Comparison of ENCODE assay signal across 16 cellular contexts in genomic region chr14:100155881-100156645, GRCh38. TPM values are rescaled to one million over a fixed set of nuclear protein-coding genes. Genes with fewer than 3 reads are reported as not detected.
DNase-seq lines count a peak whose midpoint lies in the region; TF ChIP-seq lines count a peak whose summit lies in the region.
"Had no signal": no experiment of that assay in that cellular context is flagged by ENCODE, and none has a peak within 500 bp of the region (broad histone marks: within the 10 kb centered on the region; RNA-seq: fewer than 3 reads in every experiment).

No MANE protein-coding gene starts in this region.

- H3K4me1 Mint-ChIP-seq in IgD-negative memory B cell (peaks cover 13 to 24% (median 17%) of the 10 kb centered on the region in 3 donors), neural progenitor cell (peaks cover 9% of the 10 kb centered on the region)

- DNase-seq in DMS 273 (lab: John Stamatoyannopoulos, UW; ENCODE audit: unreplicated experiment) (peak; percentile 37), DMS 273 treated with DMSO at 0.1 percent for 48 hours (lab: John Stamatoyannopoulos, UW) (no peak), neural progenitor cell (ENCODE audit: low spot score) (no peak), GM19240 (ENCODE audit: insufficient read length, low spot score) (no peak), NCI-H146 treated with DMSO at 0.1 percent for 48 hours (lab: John Stamatoyannopoulos, UW; ENCODE audit: unreplicated experiment) (no peak), NCI-H774 (lab: John Stamatoyannopoulos, UW) (no peak)
- DNase-seq: 8988T; activated naive CD4-positive, alpha-beta T cell; H7; heart left ventricle; NCI-H1048; NCI-H524 treated with DMSO at 0.1 percent for 48 hours had no signal

- peaks cover 6% of the 10 kb centered on the region in 2 donors for H3K9me3 ChIP-seq in duodenal mucosa (ENCODE audit: control insufficient read depth in 1 of 2, low read length in 2 of 2)
- no peaks in the 10 kb centered on the region for H3K9me3 ChIP-seq in neural progenitor cell (ENCODE audit: low read depth)

- H3K36me3 ChIP-seq in duodenal mucosa (ENCODE audit: control insufficient read depth in 1 of 2, insufficient read depth in 2 of 2, low read length in 2 of 2) (no peaks in the 10 kb centered on the region), neural progenitor cell (no peaks in the 10 kb centered on the region)
- H3K36me3 ChIP-seq: cardiac muscle cell, heart left ventricle, SJSA1 had no signal

- no peaks in the 10 kb centered on the region for H3K36me3 Mint-ChIP-seq in IgD-negative memory B cell
- H3K36me3 Mint-ChIP-seq in neural progenitor cell, result no peaks in the 10 kb centered on the region

- H4K20me1 ChIP-seq in neural progenitor cell (ENCODE audit: low read depth), result no peaks in the 10 kb centered on the region

- peaks cover 9% of the 10 kb centered on the region for H3F3A ChIP-seq in neural progenitor cell (ENCODE audit: low read depth)

- H3K79me2 ChIP-seq in neural progenitor cell (ENCODE audit: low read depth), result no peaks in the 10 kb centered on the region

- peak overlapping the region; percentile 51 for H3K4me2 ChIP-seq in neural progenitor cell

- H3K9me3 Mint-ChIP-seq in IgD-negative memory B cell (peaks cover 0 to 5% (median 0%) of the 10 kb centered on the region in 3 donors), neural progenitor cell (peaks cover 11% of the 10 kb centered on the region)

- H3K27ac ChIP-seq in duodenal mucosa (ENCODE audit: low read depth, low read length), result peak overlapping the region; percentile 70
- H3K27ac ChIP-seq in neural progenitor cell, result no peak overlapping the region
- H3K27ac ChIP-seq: cardiac muscle cell, heart left ventricle, SJSA1 had no signal

- H3K27ac Mint-ChIP-seq in IgD-negative memory B cell (peak overlapping the region in 2 of 3 donors; percentile 10 to 93), neural progenitor cell (no peak overlapping the region)

- no peak overlapping the region for H2AFZ ChIP-seq in neural progenitor cell (replicated peaks)

- no peaks in the 10 kb centered on the region for H3K27me3 Mint-ChIP-seq in IgD-negative memory B cell
- peaks cover 48% of the 10 kb centered on the region for H3K27me3 Mint-ChIP-seq in neural progenitor cell (ENCODE audit: insufficient read depth, low read depth)

- H3K9ac ChIP-seq in duodenal mucosa (ENCODE audit: low read depth in 1 of 2, low read length in 2 of 2) (peak overlapping the region; percentile 30 to 58), neural progenitor cell (no peak overlapping the region)

- H3K4me1 ChIP-seq in duodenal mucosa (ENCODE audit: control insufficient read depth in 1 of 2, insufficient read depth in 2 of 2, low read length in 2 of 2) (peaks cover 47 to 51% of the 10 kb centered on the region in 2 donors), neural progenitor cell (peaks cover 18% of the 10 kb centered on the region)

- H3K4me3 ChIP-seq in duodenal mucosa (ENCODE audit: low read depth in 1 of 2, low read length in 2 of 2) (peak overlapping the region; percentile 32 to 50), neural progenitor cell (no peak overlapping the region)
- H3K4me3 ChIP-seq: cardiac muscle cell, heart left ventricle, SJSA1 had no signal

- no peak for TF ChIP-seq CTCF in neural progenitor cell (IDR thresholded peaks at IDR 0.05)

- H3K27me3 ChIP-seq in duodenal mucosa (ENCODE audit: control insufficient read depth in 1 of 2, insufficient read depth in 2 of 2, low read length in 2 of 2) (peaks cover 0 to 8% of the 10 kb centered on the region in 2 donors), neural progenitor cell (peaks cover 51% of the 10 kb centered on the region)

- H3K4me3 Mint-ChIP-seq in IgD-negative memory B cell, result peak overlapping the region in 2 of 4 donors; percentile 6 to 57
- no peak overlapping the region for H3K4me3 Mint-ChIP-seq in neural progenitor cell

RNA-seq across cellular contexts. Expression of gene DEGS2, which starts 3.4 kb away (rescaled TPM):
- polyA plus RNA-seq in IgD-negative memory B cell, result 6.5 TPM
- total RNA-seq in neural progenitor cell (ENCODE audit: low replicate concordance), result 0.25 TPM in 1 of 2 replicates, not detected in the other
- total RNA-seq: H7, SJSA1 had no signal
